Comparison of ENCODE assay signal across 8 cellular contexts in genomic region chr17:36535669-36536081, GRCh38. TPM values are rescaled to one million over a fixed set of nuclear protein-coding genes. Genes with fewer than 3 reads are reported as not detected.
DNase-seq lines count a peak whose midpoint lies in the region; TF ChIP-seq lines count a peak whose summit lies in the region.

No MANE protein-coding gene starts in this region.

- peaks cover 43% of the 10 kb centered on the region for H3K79me2 ChIP-seq in SU-DHL-6 (ENCODE audit: insufficient read depth, low read length)

- peak overlapping the region; percentile 98 for H3K4me3 Mint-ChIP-seq in activated naive CD4-positive, alpha-beta T cell treated with anti-CD3 and anti-CD28 coated beads for 36 hours

- peak overlapping the region; percentile 96 for H3K27ac Mint-ChIP-seq in activated naive CD4-positive, alpha-beta T cell treated with anti-CD3 and anti-CD28 coated beads for 36 hours

- no peaks in the 10 kb centered on the region for H3K27me3 Mint-ChIP-seq in activated naive CD4-positive, alpha-beta T cell treated with anti-CD3 and anti-CD28 coated beads for 36 hours (ENCODE audit: low read depth)

- peak overlapping the region; percentile 5 for H2AFZ ChIP-seq in SU-DHL-6 (ENCODE audit: low read depth, low read length, severe bottlenecking)

- no peaks in the 10 kb centered on the region for H3K4me1 ChIP-seq in iPS DF 6.9 (ENCODE audit: control insufficient read depth, insufficient read depth, low read length)

- no peak for TF ChIP-seq CTCF in SU-DHL-6 (IDR thresholded peaks at IDR 0.05; ENCODE audit: insufficient read depth, low read length, poor library complexity, severe bottlenecking)

- intact Hi-C loops in activated naive CD4-positive, alpha-beta T cell treated with anti-CD3 and anti-CD28 coated beads for 36 hours (cut with micrococcal nuclease) = loop anchor here (1.0 to 2.0 kb wide), 3 partner anchors 9 to 55 kb away; partner anchors contain the start of genes DHRS11, GGNBP2 and ZNHIT3

- no CpG with 5 or more reads among the region's 15 CpGs for WGBS in iPS DF 6.9 (ENCODE audit: insufficient coverage, insufficient read length)

- H3K9me2 ChIP-seq in SU-DHL-6 (replicated peaks; ENCODE audit: insufficient read depth, low read length) = no peaks in the 10 kb centered on the region

- H3K9me3 ChIP-seq in SU-DHL-6 (ENCODE audit: insufficient read depth, low read length) (no peaks in the 10 kb centered on the region), iPS DF 6.9 (ENCODE audit: control insufficient read depth, insufficient read depth, low read length) (no peaks in the 10 kb centered on the region)

- H3K4me1 Mint-ChIP-seq in activated naive CD4-positive, alpha-beta T cell treated with anti-CD3 and anti-CD28 coated beads for 36 hours (ENCODE audit: low read depth) = peaks cover 48% of the 10 kb centered on the region

- DNase-seq in activated naive CD4-positive, alpha-beta T cell treated with anti-CD3 and anti-CD28 coated beads for 36 hours = no peak
- DNase-seq in activated naive CD4-positive, alpha-beta T cell (lab: John Stamatoyannopoulos, UW) = no peak
- DNase-seq in iPS DF 6.9 (ENCODE audit: low read depth, low spot score) = no peak
- DNase-seq in substantia nigra (lab: John Stamatoyannopoulos, UW) = no peak
- no peak for DNase-seq in nucleus accumbens (lab: John Stamatoyannopoulos, UW)
- DNase-seq in HuH-7 (ENCODE audit: low spot score) = no peak
- DNase-seq in ecto neural progenitor cell (ENCODE audit: low spot score) = no peak

- peaks cover 28% of the 10 kb centered on the region for H3F3A ChIP-seq in SU-DHL-6 (ENCODE audit: insufficient read depth)

- CTCF ChIA-PET in activated naive CD4-positive, alpha-beta T cell treated with anti-CD3 and anti-CD28 coated beads for 36 hours (lab: Charles Lee) = interaction anchor here (1.7 to 3.1 kb wide), 2 partner anchors 11 to 15 kb away, joined by 4 to 13 read pairs; no protein-coding TSS in a partner anchor

- H3K9ac ChIP-seq in SU-DHL-6 (ENCODE audit: low read length) = peak overlapping the region; percentile 89

- H3K27me3 ChIP-seq in SU-DHL-6 (ENCODE audit: low read length) (no peaks in the 10 kb centered on the region), iPS DF 6.9 (ENCODE audit: control insufficient read depth, insufficient read depth, low read length) (no peaks in the 10 kb centered on the region)

- peaks cover 34% of the 10 kb centered on the region for H3K36me3 Mint-ChIP-seq in activated naive CD4-positive, alpha-beta T cell treated with anti-CD3 and anti-CD28 coated beads for 36 hours (ENCODE audit: low read depth)

- H4K20me1 ChIP-seq in SU-DHL-6 (ENCODE audit: low read depth, low read length) = no peaks in the 10 kb centered on the region

- H3K4me3 ChIP-seq in SU-DHL-6 (ENCODE audit: insufficient read depth, low read length, poor library complexity, severe bottlenecking) = peak overlapping the region; percentile 87
- H3K4me3 ChIP-seq in iPS DF 6.9 (ENCODE audit: low read length) = peak overlapping the region; percentile 92

- no peaks in the 10 kb centered on the region for H3K9me3 Mint-ChIP-seq in activated naive CD4-positive, alpha-beta T cell treated with anti-CD3 and anti-CD28 coated beads for 36 hours

- H3K36me3 ChIP-seq in SU-DHL-6 (ENCODE audit: low read length) = peaks cover 8% of the 10 kb centered on the region; the same call in 1 of the 2 replicates
- peaks cover 15% of the 10 kb centered on the region; the same call in 1 of the 2 replicates for H3K36me3 ChIP-seq in iPS DF 6.9 (ENCODE audit: control insufficient read depth, insufficient read depth, low read length)

- H3K4me2 ChIP-seq in SU-DHL-6 (ENCODE audit: low read depth, low read length, poor library complexity, severe bottlenecking) = peak overlapping the region; percentile 67

- H3K27ac ChIP-seq in SU-DHL-6 (ENCODE audit: low read depth, low read length) (peak overlapping the region; percentile 83), iPS DF 6.9 (ENCODE audit: low read length) (no peak overlapping the region), substantia nigra (ENCODE audit: low read depth, low read length, poor library complexity, severe bottlenecking) (peak overlapping the region; percentile 87)

RNA-seq across cellular contexts. Expression of gene PIGW, which starts 0.9 kb away (rescaled TPM):
- total RNA-seq in activated naive CD4-positive, alpha-beta T cell treated with anti-CD3 and anti-CD28 coated beads for 36 hours = 10 to 100 TPM; 10.6 to 11.3 TPM

RNA-seq across cellular contexts. Expression of gene MYO19, which starts 1.0 kb away (rescaled TPM):
- total RNA-seq in activated naive CD4-positive, alpha-beta T cell treated with anti-CD3 and anti-CD28 coated beads for 36 hours = 100 to 1,000 TPM in 1 of 2 experiments, 10 to 100 TPM in 1; 99.6 to 107 TPM

RNA-seq across cellular contexts. Expression of gene GGNBP2, which starts 9.0 kb away (rescaled TPM):
- total RNA-seq in activated naive CD4-positive, alpha-beta T cell treated with anti-CD3 and anti-CD28 coated beads for 36 hours = 10 to 100 TPM; 96.2 to 99.9 TPM

RNA-seq across cellular contexts. Expression of gene ZNHIT3, which starts 49.2 kb away (rescaled TPM):
- total RNA-seq in activated naive CD4-positive, alpha-beta T cell treated with anti-CD3 and anti-CD28 coated beads for 36 hours = 10 to 100 TPM; 39.0 to 43.7 TPM

RNA-seq across cellular contexts. Expression of gene DHRS11, which starts 56.0 kb away (rescaled TPM):
- total RNA-seq in activated naive CD4-positive, alpha-beta T cell treated with anti-CD3 and anti-CD28 coated beads for 36 hours = 1 to 10 TPM; 8.4 to 9.8 TPM
